Comparison of ENCODE assay signal across 1 cellular context in genomic region chr9:14314929-14315753, GRCh38.
TF ChIP-seq lines count a peak whose summit lies in the region.

No MANE protein-coding gene starts in this region.

TF ChIP-seq in HepG2, 621 proteins besides CTCF, POLR2A, EP300 and RAD21 (continued from another document and continues in another):
- TF ChIP-seq TFDP2 (CRISPR knock-in tag; IDR thresholded peaks at IDR 0.05): 0 out of 2 replicates have a peak, but pooled peaks have one; percentile 50
- peak; percentile 12 for TF ChIP-seq ASH2L (IDR thresholded peaks at IDR 0.05; ENCODE audit: insufficient read length, low read depth, low read length)
- TF ChIP-seq ZMAT5 (CRISPR knock-in tag; IDR thresholded peaks at IDR 0.05; ENCODE audit: borderline replicate concordance, low read depth): no peak
- TF ChIP-seq AGO2 (optimal IDR thresholded peaks at IDR 0.05; ENCODE audit: low read depth, low read length): peak; percentile 77
- TF ChIP-seq ETV6 (CRISPR knock-in tag; conservative IDR thresholded peaks at IDR 0.05): 0 out of 2 replicates have a peak, but pooled peaks have one; percentile 51
- TF ChIP-seq MXD3 (CRISPR knock-in tag; IDR thresholded peaks at IDR 0.05): peak; percentile 70; the same call in 1 of the 2 replicates
- peak; percentile 56; the same call in 1 of the 2 replicates for TF ChIP-seq GABPB1 (CRISPR knock-in tag; IDR thresholded peaks at IDR 0.05)
- peak; percentile 44; the same call in 1 of the 2 replicates for TF ChIP-seq CREB3 (CRISPR knock-in tag; IDR thresholded peaks at IDR 0.05)
- no peak for TF ChIP-seq AFF4 (CRISPR knock-in tag; IDR thresholded peaks at IDR 0.05)
- no peak for TF ChIP-seq TFE3 (CRISPR knock-in tag; IDR thresholded peaks at IDR 0.05)
- peak; percentile 37; the same call in 1 of the 2 replicates for TF ChIP-seq SAP130 (CRISPR knock-in tag; IDR thresholded peaks at IDR 0.05; ENCODE audit: low read depth)
- TF ChIP-seq ZBTB20 (CRISPR knock-in tag; IDR thresholded peaks at IDR 0.05; ENCODE audit: borderline replicate concordance, low read depth): no peak
- TF ChIP-seq JUND (CRISPR knock-in tag; IDR thresholded peaks at IDR 0.05): no peak
- no peak for TF ChIP-seq THAP7 (CRISPR knock-in tag; IDR thresholded peaks at IDR 0.05)
- TF ChIP-seq ZNF687 (CRISPR knock-in tag; IDR thresholded peaks at IDR 0.05): peak; percentile 77
- TF ChIP-seq CERS6 (CRISPR knock-in tag; IDR thresholded peaks at IDR 0.05): no peak
- TF ChIP-seq NFRKB (IDR thresholded peaks at IDR 0.05): no peak
- TF ChIP-seq ZBTB43 (CRISPR knock-in tag; conservative IDR thresholded peaks at IDR 0.05): 0 out of 2 replicates have a peak, but pooled peaks have one; percentile 41
- TF ChIP-seq HOXA3 (CRISPR knock-in tag; IDR thresholded peaks at IDR 0.05): peak; percentile 28
- peak; percentile 54; the same call in 1 of the 2 replicates for TF ChIP-seq ZXDC (CRISPR knock-in tag; IDR thresholded peaks at IDR 0.05)
- no peak for TF ChIP-seq WIZ (CRISPR knock-in tag; IDR thresholded peaks at IDR 0.05)
- TF ChIP-seq MYC (CRISPR knock-in tag; IDR thresholded peaks at IDR 0.05; ENCODE audit: borderline replicate concordance): peak; percentile 50; the same call in 1 of the 2 replicates
- peak; percentile 50; the same call in 1 of the 2 replicates for TF ChIP-seq ZFY (CRISPR knock-in tag; IDR thresholded peaks at IDR 0.05)
- peak; percentile 23; the same call in 1 of the 2 replicates for TF ChIP-seq ZGPAT (CRISPR knock-in tag; IDR thresholded peaks at IDR 0.05)
- TF ChIP-seq ZBTB14 (CRISPR knock-in tag; IDR thresholded peaks at IDR 0.05): peak; percentile 73
- peak; percentile 29 for TF ChIP-seq HNRNPLL (IDR thresholded peaks at IDR 0.05; ENCODE audit: low read depth, low read length, poor library complexity, severe bottlenecking)
- peak; percentile 33; the same call in 1 of the 2 replicates for TF ChIP-seq PHF8 (CRISPR knock-in tag; IDR thresholded peaks at IDR 0.05)
- no peak for TF ChIP-seq GZF1 (CRISPR knock-in tag; IDR thresholded peaks at IDR 0.05)
- no peak for TF ChIP-seq PRPF4 (IDR thresholded peaks at IDR 0.05; ENCODE audit: low read depth, low read length, poor library complexity, severe bottlenecking)
- no peak for TF ChIP-seq ZNF383 (CRISPR knock-in tag; IDR thresholded peaks at IDR 0.05; ENCODE audit: borderline replicate concordance)
- TF ChIP-seq ELF3 (CRISPR knock-in tag; IDR thresholded peaks at IDR 0.05): no peak
- peak; percentile 71 for TF ChIP-seq RBFOX2 (IDR thresholded peaks at IDR 0.05; ENCODE audit: low read depth, low read length)
- TF ChIP-seq MLLT10 (CRISPR knock-in tag; IDR thresholded peaks at IDR 0.05): no peak
- no peak for TF ChIP-seq STAT5B (CRISPR knock-in tag; IDR thresholded peaks at IDR 0.05)
- TF ChIP-seq ZNF572 (CRISPR knock-in tag; IDR thresholded peaks at IDR 0.05): no peak
